In the genomic region with DNA sequence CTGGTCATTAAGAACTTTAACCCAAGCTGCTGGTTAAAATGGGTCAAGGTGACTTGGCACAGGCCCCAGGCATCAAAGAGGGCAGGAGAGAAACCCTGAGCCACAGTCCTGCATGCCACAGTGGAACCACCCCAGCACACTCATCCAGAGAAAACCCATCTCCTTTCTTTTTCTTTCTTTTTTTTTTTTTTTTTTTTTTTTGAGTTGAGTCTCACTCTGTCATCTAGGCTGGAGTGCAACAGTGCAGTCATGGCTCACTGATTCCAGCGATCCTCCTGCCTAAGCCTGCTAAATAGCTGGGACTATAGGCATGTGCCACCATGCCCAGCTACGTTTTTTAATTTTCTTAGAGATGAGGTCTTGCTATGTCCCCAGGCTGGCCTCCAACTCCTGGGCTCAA, we compare ENCODE assay signal across 12 cellular contexts.
"Had no signal": no experiment of that assay in that cellular context is flagged by ENCODE, and none has a peak within 500 bp of the region (broad histone marks: within the 10 kb centered on the region; RNA-seq: fewer than 3 reads in every experiment).

No MANE protein-coding gene starts in this region.

- H3K9me3 Mint-ChIP-seq: activated naive CD4-positive, alpha-beta T cell treated with anti-CD3 and anti-CD28 coated beads, Interleukin-2, amount 10 ng/mL, durations not matched to agents 7 days and 5 days; nephron; T-helper 1 cell treated with Interleukin-12 subunit alpha and Interleukin-12 subunit beta and Interleukin-4 antibody, amounts not matched to agents 30 μg/mL and 1 μg/mL, for 36 hours; type B pancreatic cell; WTC11 had no signal

- H3K4me3 ChIP-seq: suprapubic skin had no signal

- H3K9me3 ChIP-seq: suprapubic skin had no signal

- H3K4me3 Mint-ChIP-seq: activated CD8-positive, alpha-beta T cell treated with anti-CD3 and anti-CD28 coated beads, Interleukin-2, amount 10 ng/mL, durations not matched to agents 7 days and 5 days; activated naive CD4-positive, alpha-beta T cell treated with anti-CD3 and anti-CD28 coated beads, Interleukin-2, amount 10 ng/mL, durations not matched to agents 7 days and 5 days; nephron; T-helper 1 cell treated with Interleukin-12 subunit alpha and Interleukin-12 subunit beta and Interleukin-4 antibody, amounts not matched to agents 30 μg/mL and 1 μg/mL, for 36 hours; type B pancreatic cell; WTC11 had no signal

- DNase-seq: activated CD4-positive, alpha-beta T cell treated with anti-CD3 and anti-CD28 coated beads for 48 hours; activated CD8-positive, alpha-beta T cell treated with anti-CD3 and anti-CD28 coated beads, Interleukin-2, amount 10 ng/mL, durations not matched to agents 7 days and 5 days; activated naive CD4-positive, alpha-beta T cell treated with anti-CD3 and anti-CD28 coated beads, Interleukin-2, amount 10 ng/mL, durations not matched to agents 7 days and 5 days; left ventricle myocardium superior; nucleus accumbens; stimulated activated CD4-positive, alpha-beta T cell treated with anti-CD3 and anti-CD28 coated beads, Interleukin-2, amount 100 ng/mL, for 48 hours; stimulated activated naive CD4-positive, alpha-beta T cell treated with Interleukin-2 at 50 U/mL for 16 hours had no signal

- H3K36me3 Mint-ChIP-seq: activated naive CD4-positive, alpha-beta T cell treated with anti-CD3 and anti-CD28 coated beads, Interleukin-2, amount 10 ng/mL, durations not matched to agents 7 days and 5 days; type B pancreatic cell; WTC11 had no signal

- H3K27ac ChIP-seq: suprapubic skin had no signal

- H3K27ac Mint-ChIP-seq: activated CD8-positive, alpha-beta T cell treated with anti-CD3 and anti-CD28 coated beads, Interleukin-2, amount 10 ng/mL, durations not matched to agents 7 days and 5 days; activated naive CD4-positive, alpha-beta T cell treated with anti-CD3 and anti-CD28 coated beads, Interleukin-2, amount 10 ng/mL, durations not matched to agents 7 days and 5 days; nephron; T-helper 1 cell treated with Interleukin-12 subunit alpha and Interleukin-12 subunit beta and Interleukin-4 antibody, amounts not matched to agents 30 μg/mL and 1 μg/mL, for 36 hours; WTC11 had no signal

- H3K36me3 ChIP-seq: suprapubic skin had no signal

- H3K27me3 ChIP-seq: suprapubic skin had no signal

- ATAC-seq: activated CD8-positive, alpha-beta T cell treated with anti-CD3 and anti-CD28 coated beads, Interleukin-2, amount 10 ng/mL, durations not matched to agents 7 days and 5 days; left ventricle myocardium superior; WTC11 had no signal
